In genomic region chr1:227546055-227546454, GRCh38 we compare ENCODE assay signal across 15 cellular contexts. TPM values are rescaled to one million over a fixed set of nuclear protein-coding genes. Genes with fewer than 3 reads are reported as not detected.
DNase-seq lines count a peak whose midpoint lies in the region; ATAC-seq and TF ChIP-seq lines count a peak whose summit lies in the region.
"Had no signal": no experiment of that assay in that cellular context is flagged by ENCODE, and none has a peak within 500 bp of the region (broad histone marks: within the 10 kb centered on the region; RNA-seq: fewer than 3 reads in every experiment).

No MANE protein-coding gene starts in this region.

- no peaks in the 10 kb centered on the region for H3K4me1 ChIP-seq in endodermal cell (ENCODE audit: control insufficient read depth, insufficient read depth, low read length)

- no peaks in the 10 kb centered on the region for H3K4me1 Mint-ChIP-seq in endodermal cell

- H3K27me3 Mint-ChIP-seq in endodermal cell (ENCODE audit: insufficient read depth): peaks cover 23% of the 10 kb centered on the region

- no peak for ATAC-seq in HG02938 (IDR thresholded peaks at IDR 0.05; ENCODE audit: unreplicated experiment)
- ATAC-seq: CD8-positive, alpha-beta T cell; HCT116 had no signal

- TF ChIP-seq CTCF in endodermal cell (conservative IDR thresholded peaks at IDR 0.05): no peak

- intact Hi-C loops in posterior vena cava (cut with DNase I): no loop called here

- no peak overlapping the region for H3K4me3 Mint-ChIP-seq in endodermal cell
- H3K4me3 Mint-ChIP-seq: CD14-positive monocyte; CD8-positive, alpha-beta T cell had no signal

- DNase-seq in DMS 273 (lab: John Stamatoyannopoulos, UW; ENCODE audit: unreplicated experiment) (peak; percentile 43), DMS 273 treated with DMSO at 0.1 percent for 48 hours (lab: John Stamatoyannopoulos, UW) (no peak), GM03348 (ENCODE audit: low spot score) (peak; percentile 3), endodermal cell (peak; percentile 36), posterior vena cava (ENCODE audit: low spot score) (peak; percentile 45), NCI-H1694 treated with DMSO at 0.1 percent for 48 hours (lab: John Stamatoyannopoulos, UW) (no peak), cerebellar cortex (ENCODE audit: low spot score) (no peak)
- DNase-seq: CD8-positive, alpha-beta T cell; COR-L47; DMS53; GF-D8 had no signal

- H3K27ac ChIP-seq in endodermal cell (ENCODE audit: low read depth, low read length): no peak overlapping the region
- H3K27ac ChIP-seq: 22Rv1 had no signal

- no peaks in the 10 kb centered on the region for H3K36me3 Mint-ChIP-seq in endodermal cell (ENCODE audit: low read depth)
- H3K36me3 Mint-ChIP-seq: CD14-positive monocyte had no signal

- no peaks in the 10 kb centered on the region for H3K36me3 ChIP-seq in endodermal cell (ENCODE audit: control insufficient read depth, insufficient read depth, low read length)

- H3K27ac Mint-ChIP-seq in endodermal cell: no peak overlapping the region
- H3K27ac Mint-ChIP-seq: CD8-positive, alpha-beta T cell had no signal

- H3K9me3 Mint-ChIP-seq in endodermal cell: peaks cover 15% of the 10 kb centered on the region

- H3K27me3 ChIP-seq in endodermal cell (ENCODE audit: control insufficient read depth, insufficient read depth, low read length, poor library complexity, severe bottlenecking): peaks cover 8% of the 10 kb centered on the region

- no peak overlapping the region for H3K9ac ChIP-seq in endodermal cell (ENCODE audit: extremely low read depth, low read length, poor library complexity, severe bottlenecking)

- no peak overlapping the region for H3K4me3 ChIP-seq in endodermal cell (ENCODE audit: low read length)

- H3K9me3 ChIP-seq in endodermal cell (ENCODE audit: control insufficient read depth, low read length): peaks cover 8% of the 10 kb centered on the region

- WGBS in endodermal cell (ENCODE audit: insufficient coverage in 1 of 2, insufficient read length in 1 of 2), 2 experiments: 76 to 78% methylated on average over 1 to 5 of the region's 5 CpGs

RNA-seq across cellular contexts. Expression of gene ZNF678, which starts 17.3 kb away (rescaled TPM):
- total RNA-seq in endodermal cell: 10 to 100 TPM; 23.1 to 24.3 TPM
- 20.5 TPM for polyA plus RNA-seq in endodermal cell (2013, experiment 1 of 2)
- polyA plus RNA-seq in endodermal cell (2013, experiment 2 of 2): 16.8 TPM
- total RNA-seq in posterior vena cava: 1 to 10 TPM; 5.6 to 6.2 TPM

Comparison
In these comparisons a context has a peak if more than half of its experiments do, and no peak if none do; other contexts are left out.
1. DNase-seq: peak in DMS 273 (single experiment), GM03348 (single experiment), endodermal cell (single experiment) and posterior vena cava (single experiment); none in DMS 273 treated with DMSO at 0.1 percent for 48 hours (single experiment), NCI-H1694 treated with DMSO at 0.1 percent for 48 hours (single experiment) and cerebellar cortex (single experiment).